In genomic region chr2:126947090-126947404, GRCh38 we compare ENCODE assay signal across 1 cellular context.
TF ChIP-seq lines count a peak whose summit lies in the region.

No MANE protein-coding gene starts in this region.

TF ChIP-seq in HepG2, 621 proteins besides CTCF, POLR2A, EP300 and RAD21:
- no peak for TF ChIP-seq ZNF605 (CRISPR knock-in tag; IDR thresholded peaks at IDR 0.05)
- TF ChIP-seq ELF3 (CRISPR knock-in tag; IDR thresholded peaks at IDR 0.05): no peak
- TF ChIP-seq ZNF580 (CRISPR knock-in tag; IDR thresholded peaks at IDR 0.05; ENCODE audit: borderline replicate concordance, low read depth): no peak
- no peak for TF ChIP-seq ZNF839 (CRISPR knock-in tag; IDR thresholded peaks at IDR 0.05; ENCODE audit: borderline replicate concordance)
- TF ChIP-seq, protein P1, sequence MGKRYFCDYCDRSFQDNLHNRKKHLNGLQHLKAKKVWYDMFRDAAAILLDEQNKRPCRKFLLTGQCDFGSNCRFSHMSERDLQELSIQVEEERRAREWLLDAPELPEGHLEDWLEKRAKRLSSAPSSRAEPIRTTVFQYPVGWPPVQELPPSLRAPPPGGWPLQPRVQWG (CRISPR knock-in tag; IDR thresholded peaks at IDR 0.05; ENCODE audit: borderline replicate concordance, low read depth): no peak
- TF ChIP-seq RELA (CRISPR knock-in tag; IDR thresholded peaks at IDR 0.05): no peak
- TF ChIP-seq SIN3A (IDR thresholded peaks at IDR 0.05; ENCODE audit: borderline replicate concordance, low read depth, low read length): no peak
- no peak for TF ChIP-seq ZNF7 (CRISPR knock-in tag; IDR thresholded peaks at IDR 0.05)
- TF ChIP-seq HNRNPLL (IDR thresholded peaks at IDR 0.05; ENCODE audit: low read depth, low read length, poor library complexity, severe bottlenecking): no peak
- no peak for TF ChIP-seq RFX3 (CRISPR knock-in tag; IDR thresholded peaks at IDR 0.05)
- no peak for TF ChIP-seq POLR2AphosphoS5 (IDR thresholded peaks at IDR 0.05; ENCODE audit: low read depth, low read length)
- TF ChIP-seq RARG (CRISPR knock-in tag; IDR thresholded peaks at IDR 0.05; ENCODE audit: low read depth): no peak
- TF ChIP-seq SCMH1 (CRISPR knock-in tag; IDR thresholded peaks at IDR 0.05; ENCODE audit: borderline replicate concordance): no peak
- TF ChIP-seq ZNF562 (CRISPR knock-in tag; IDR thresholded peaks at IDR 0.05; ENCODE audit: borderline replicate concordance): no peak
- TF ChIP-seq ZNF251 (CRISPR knock-in tag; IDR thresholded peaks at IDR 0.05): no peak
- TF ChIP-seq KDM1A (CRISPR knock-in tag; IDR thresholded peaks at IDR 0.05): no peak
- no peak for TF ChIP-seq BRD4 (CRISPR knock-in tag; IDR thresholded peaks at IDR 0.05)
- TF ChIP-seq SMAD9 (CRISPR knock-in tag; IDR thresholded peaks at IDR 0.05): no peak
TF ChIP-seq in HepG2: peak in this region for 0.
